In the genomic region with DNA sequence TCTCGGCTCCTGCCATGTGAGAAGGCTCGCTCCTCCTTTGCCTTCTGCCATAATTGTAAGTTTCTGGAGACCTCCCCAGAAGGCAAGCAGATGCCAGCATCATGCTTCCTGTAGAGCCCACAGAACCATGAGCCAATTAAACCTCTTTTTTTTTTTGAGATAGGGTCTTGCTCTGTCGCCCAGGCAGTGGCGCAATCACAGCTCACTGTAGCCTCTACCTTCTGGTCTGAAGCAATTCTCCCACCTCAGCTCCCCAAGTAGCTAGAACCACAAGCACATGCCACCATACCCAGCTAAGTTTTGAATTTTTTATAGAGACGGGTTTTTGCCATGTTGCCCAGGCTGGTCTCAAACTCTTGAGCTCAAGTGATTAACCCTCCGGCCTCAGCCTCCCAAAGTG, we compare ENCODE assay signal across 26 cellular contexts. TPM values are rescaled to one million over a fixed set of nuclear protein-coding genes. Genes with fewer than 3 reads are reported as not detected.
DNase-seq lines count a peak whose midpoint lies in the region; ATAC-seq, FAIRE-seq and TF ChIP-seq lines count a peak whose summit lies in the region.
"Had no signal": no experiment of that assay in that cellular context is flagged by ENCODE, and none has a peak within 500 bp of the region (broad histone marks: within the 10 kb centered on the region; RNA-seq: fewer than 3 reads in every experiment).

No MANE protein-coding gene starts in this region.

- 40% methylated on average over 6 of the region's 6 CpGs for WGBS in HepG2 (ENCODE audit: low lambda C conversion rate)
- 63% methylated on average over 3 of the region's 6 CpGs for WGBS in right lobe of liver (ENCODE audit: insufficient coverage, low coverage, low lambda C conversion rate, missing lambda C conversion rate)
- 86 to 91% methylated on average over 5 to 6 of the region's 6 CpGs for WGBS in endodermal cell (ENCODE audit: insufficient coverage in 1 of 2, insufficient read length in 1 of 2), 2 experiments

- no peaks in the 10 kb centered on the region for H3K79me2 ChIP-seq in HepG2 (ENCODE audit: insufficient read depth, low read length)

- H3K4me3 ChIP-seq in HepG2 (replicated peaks in 1 of 3; ENCODE audit: insufficient read depth in 1 of 3, low read depth in 2 of 3, low read length in 3 of 3) = no peak overlapping the region
- no peak overlapping the region for H3K4me3 ChIP-seq in right lobe of liver
- no peak overlapping the region for H3K4me3 ChIP-seq in endodermal cell (ENCODE audit: low read length)
- H3K4me3 ChIP-seq in H7 (ENCODE audit: insufficient read depth, low read depth, low read length) = no peak overlapping the region
- H3K4me3 ChIP-seq: A549, GM12878 had no signal

- no peak overlapping the region for H3K4me3 Mint-ChIP-seq in endodermal cell
- H3K4me3 Mint-ChIP-seq: B cell; CD4-positive, alpha-beta T cell; CD8-positive, alpha-beta T cell had no signal

- no peak for FAIRE-seq in HepG2 (lab: Jason Lieb, UNC)
- FAIRE-seq: A549, D721Med, GM12878, GM12892, GM18507, GM19239 had no signal

- H3K4me1 ChIP-seq in HepG2 (ENCODE audit: insufficient read depth, low read length) = no peaks in the 10 kb centered on the region
- H3K4me1 ChIP-seq in right lobe of liver = no peaks in the 10 kb centered on the region
- no peaks in the 10 kb centered on the region for H3K4me1 ChIP-seq in endodermal cell (ENCODE audit: control insufficient read depth, insufficient read depth, low read length)
- H3K4me1 ChIP-seq: A549, Caco-2 had no signal

- H3K9me3 Mint-ChIP-seq in endodermal cell = no peaks in the 10 kb centered on the region
- H3K9me3 Mint-ChIP-seq: CD4-positive, alpha-beta T cell; CD8-positive, alpha-beta T cell had no signal

- H3K4me2 ChIP-seq in HepG2 (ENCODE audit: low read depth, low read length) = no peak overlapping the region
- H3K4me2 ChIP-seq: A549 had no signal

- H3K27ac ChIP-seq in HepG2 (ENCODE audit: extremely low read length, insufficient read depth, low read length) = no peak overlapping the region
- no peak overlapping the region for H3K27ac ChIP-seq in right lobe of liver
- H3K27ac ChIP-seq in endodermal cell (ENCODE audit: low read depth, low read length) = no peak overlapping the region
- H3K27ac ChIP-seq: 22Rv1, A549, C4-2B had no signal

- H3K9ac ChIP-seq in HepG2 (ENCODE audit: insufficient read depth, low read depth, low read length) = no peak overlapping the region
- H3K9ac ChIP-seq in endodermal cell (ENCODE audit: extremely low read depth, low read length, poor library complexity, severe bottlenecking) = no peak overlapping the region

- TF ChIP-seq POLR2A in HepG2 (IDR thresholded peaks at IDR 0.05; ENCODE audit: insufficient read depth in 1 of 2, low read depth in 2 of 2, low read length in 2 of 2) = no peak
- no peak for TF ChIP-seq POLR2A in right lobe of liver (IDR thresholded peaks at IDR 0.05)

- H3K27me3 ChIP-seq in HepG2 (ENCODE audit: control insufficient read depth in 1 of 2, insufficient read depth in 2 of 2, low read length in 2 of 2) (peaks cover 2 to 44% of the 10 kb centered on the region in 2 experiments; a peak in 4 of 5 replicates), right lobe of liver (no peaks in the 10 kb centered on the region), endodermal cell (ENCODE audit: control insufficient read depth, insufficient read depth, low read length, poor library complexity, severe bottlenecking) (peaks cover 6% of the 10 kb centered on the region), H7 (ENCODE audit: control insufficient read depth, insufficient read depth, low read length) (peaks cover 3% of the 10 kb centered on the region)

- in situ Hi-C loops in HepG2 (cut with HindIII; ENCODE audit: extremely low pct_ligation_motif_present, low pct_unique_long_range_greater_than_20kb) = no loop called here

- no peak for TF ChIP-seq EP300 in HepG2 (IDR thresholded peaks at IDR 0.05; ENCODE audit: low read depth in 2 of 2, low read length in 2 of 2)
- no peak for TF ChIP-seq EP300 in HepG2 (CRISPR knock-in tag; IDR thresholded peaks at IDR 0.05; ENCODE audit: borderline replicate concordance)

- no peaks in the 10 kb centered on the region for H4K20me1 ChIP-seq in HepG2 (ENCODE audit: insufficient read depth, low read length)

- BruUV-seq in HepG2 (replicated peaks; lab: Mats Ljungman, UMichigan) = no TSS peak

- peaks cover 25% of the 10 kb centered on the region for H3K27me3 Mint-ChIP-seq in endodermal cell (ENCODE audit: insufficient read depth)

- no peaks in the 10 kb centered on the region for H3K9me3 ChIP-seq in HepG2 (ENCODE audit: low read length)
- no peaks in the 10 kb centered on the region for H3K9me3 ChIP-seq in right lobe of liver
- H3K9me3 ChIP-seq in endodermal cell (ENCODE audit: control insufficient read depth, low read length) = no peaks in the 10 kb centered on the region
- H3K9me3 ChIP-seq: A549, Caco-2 had no signal

- no peak overlapping the region for H3K27ac Mint-ChIP-seq in endodermal cell
- H3K27ac Mint-ChIP-seq: B cell; CD4-positive, alpha-beta T cell; CD8-positive, alpha-beta T cell had no signal

- H2AFZ ChIP-seq in HepG2 (ENCODE audit: low read length) = no peak overlapping the region

- no peaks in the 10 kb centered on the region for H3K36me3 Mint-ChIP-seq in endodermal cell (ENCODE audit: low read depth)
- H3K36me3 Mint-ChIP-seq: CD8-positive, alpha-beta T cell had no signal

- TF ChIP-seq RAD21 in HepG2 (CRISPR knock-in tag; IDR thresholded peaks at IDR 0.05) = no peak

- ATAC-seq in HepG2 (no peak), right lobe of liver (no peak), GM18867 (IDR thresholded peaks at IDR 0.05; ENCODE audit: unreplicated experiment) (no peak), GM19452 (IDR thresholded peaks at IDR 0.05; ENCODE audit: unreplicated experiment) (no peak)
- ATAC-seq: A549; CD8-positive, alpha-beta T cell; GM12878 had no signal

- intact Hi-C loops in HepG2 (cut with micrococcal nuclease; ENCODE audit: unreplicated experiment) = no loop called here
- intact Hi-C loops in right lobe of liver (cut with DNase I) = no loop called here

- H3K4me1 Mint-ChIP-seq in endodermal cell = peaks cover 12% of the 10 kb centered on the region

- POLR2A ChIA-PET in HepG2 (lab: Yijun Ruan, JAX) = interaction anchor here (3.4 kb wide), 1 partner anchor 12 kb away, joined by 16 read pairs; no protein-coding TSS in a partner anchor

- no peak for TF ChIP-seq CTCF in HepG2 (CRISPR knock-in tag; IDR thresholded peaks at IDR 0.05)
- TF ChIP-seq CTCF in right lobe of liver (IDR thresholded peaks at IDR 0.05) = no peak
- TF ChIP-seq CTCF in endodermal cell (conservative IDR thresholded peaks at IDR 0.05) = no peak

- no peaks in the 10 kb centered on the region for H3K36me3 ChIP-seq in HepG2 (replicated peaks in 1 of 2; ENCODE audit: control insufficient read depth in 1 of 2, insufficient read depth in 2 of 2, low read length in 2 of 2)
- H3K36me3 ChIP-seq in right lobe of liver = no peaks in the 10 kb centered on the region
- H3K36me3 ChIP-seq in endodermal cell (ENCODE audit: control insufficient read depth, insufficient read depth, low read length) = no peaks in the 10 kb centered on the region
- H3K36me3 ChIP-seq in H7 (replicated peaks; ENCODE audit: control insufficient read depth, insufficient read depth, low read length) = no peaks in the 10 kb centered on the region

- CTCF ChIA-PET in HepG2 (lab: Yijun Ruan, JAX; ENCODE audit: low intra/inter-chr PET ratio, low total read pairs) = no interaction called here

- DNase-seq in HepG2 (ENCODE audit: low spot score) (no peak), right lobe of liver (no peak), endodermal cell (peak; percentile 9), mesenteric fat pad (ENCODE audit: low spot score) (peak; percentile 65), H7 (no peak)
- DNase-seq: AML-193; Caco-2; Calu3; CD4-positive, alpha-beta T cell; CD8-positive, alpha-beta T cell; DMS79; DND-41; EL; GDM1 had no signal

RNA-seq across cellular contexts. Expression of a gene that starts 28.6 kb away (rescaled TPM):
- 19.8 and 23.9 TPM in 2 replicates for total RNA-seq in HepG2 (2016; rRNA removed; fragmentation: Illumina TruSeq; extraction: Trizol)
- 10.0 and 10.7 TPM in 2 replicates for total RNA-seq in HepG2 (2016; cell fraction: cytosol; rRNA removed; fragmentation: Illumina TruSeq; extraction: Trizol; ENCODE audit: low read depth)
- total RNA-seq in HepG2 (2016; cell fraction: insoluble cytoplasmic fraction; rRNA removed; fragmentation: Illumina TruSeq; extraction: Trizol) = 18.4 and 25.4 TPM in 2 replicates
- total RNA-seq in HepG2 (2016; cell fraction: membrane; rRNA removed; fragmentation: Illumina TruSeq; extraction: Trizol) = 17.3 and 21.2 TPM in 2 replicates
- 12.2 and 16.1 TPM in 2 replicates for total RNA-seq in HepG2 (2016; cell fraction: nucleus; rRNA removed; fragmentation: Illumina TruSeq; extraction: Trizol)
- 33.6 and 42.9 TPM in 2 replicates for polyA plus RNA-seq in HepG2 (2011; rRNA removed)
- 23.2 and 29.0 TPM in 2 replicates for polyA plus RNA-seq in HepG2 (2011; cell fraction: cytosol; rRNA removed)
- polyA plus RNA-seq in HepG2 (2011; cell fraction: nucleus; rRNA removed) = 93.0 and 104 TPM in 2 replicates
- polyA plus RNA-seq in HepG2 (2012) = 32.2 and 34.6 TPM in 2 replicates
- polyA plus RNA-seq in HepG2 (2016; cell fraction: cytosol; fragmentation: Illumina TruSeq; extraction: Trizol; ENCODE audit: low read depth) = 14.4 and 19.7 TPM in 2 replicates
- 31.5 and 40.1 TPM in 2 replicates for polyA plus RNA-seq in HepG2 (2016; cell fraction: insoluble cytoplasmic fraction; fragmentation: Illumina TruSeq; extraction: Trizol; ENCODE audit: low read depth)
- 23.8 and 28.0 TPM in 2 replicates for polyA plus RNA-seq in HepG2 (2016; cell fraction: membrane; fragmentation: Illumina TruSeq; extraction: Trizol; ENCODE audit: low read depth)
- polyA plus RNA-seq in HepG2 (2016; cell fraction: nucleus; fragmentation: Illumina TruSeq; extraction: Trizol; ENCODE audit: insufficient read depth, low read depth) = 56.0 and 58.2 TPM in 2 replicates
- polyA minus RNA-seq in HepG2 (2011; rRNA and poly(A)+ RNA removed; ENCODE audit: low replicate concordance) = 22.4 and 30.2 TPM in 2 replicates
- 10.9 and 13.5 TPM in 2 replicates for polyA minus RNA-seq in HepG2 (2011; cell fraction: cytosol; rRNA and poly(A)+ RNA removed)
- 8.4 and 9.9 TPM in 2 replicates for polyA minus RNA-seq in HepG2 (2011; cell fraction: nucleus; rRNA and poly(A)+ RNA removed)
- 10 to 100 TPM in 4 of 6 experiments, 1 to 10 TPM in 2; 7.5 to 21.3 (median 19.7) TPM for total RNA-seq in right lobe of liver
- total RNA-seq in endodermal cell = 10 to 100 TPM; 31.0 to 31.8 TPM
- 65.4 TPM for polyA plus RNA-seq in endodermal cell (2013, experiment 1 of 2)
- 55.9 TPM for polyA plus RNA-seq in endodermal cell (2013, experiment 2 of 2)
- 32.6 TPM for total RNA-seq in mesenteric fat pad
- total RNA-seq in H7 (2014; rRNA removed; shearing (Covaris generic)) = 18.5 and 19.7 TPM in 2 replicates

RNA-seq across cellular contexts. Expression of a gene that starts 32.4 kb away (rescaled TPM):
- total RNA-seq in HepG2 (2016; rRNA removed; fragmentation: Illumina TruSeq; extraction: Trizol) = 12.6 and 13.5 TPM in 2 replicates
- 2.7 and 4.8 TPM in 2 replicates for total RNA-seq in HepG2 (2016; cell fraction: cytosol; rRNA removed; fragmentation: Illumina TruSeq; extraction: Trizol; ENCODE audit: low read depth)
- total RNA-seq in HepG2 (2016; cell fraction: insoluble cytoplasmic fraction; rRNA removed; fragmentation: Illumina TruSeq; extraction: Trizol) = 13.4 and 15.0 TPM in 2 replicates
- 5.0 TPM in 2 replicates for total RNA-seq in HepG2 (2016; cell fraction: membrane; rRNA removed; fragmentation: Illumina TruSeq; extraction: Trizol)
- 6.0 and 8.0 TPM in 2 replicates for total RNA-seq in HepG2 (2016; cell fraction: nucleus; rRNA removed; fragmentation: Illumina TruSeq; extraction: Trizol)
- polyA plus RNA-seq in HepG2 (2011; rRNA removed) = 20.1 and 21.6 TPM in 2 replicates
- polyA plus RNA-seq in HepG2 (2011; cell fraction: cytosol; rRNA removed) = 25.2 and 35.5 TPM in 2 replicates
- polyA plus RNA-seq in HepG2 (2011; cell fraction: nucleus; rRNA removed) = 57.9 and 67.9 TPM in 2 replicates
- polyA plus RNA-seq in HepG2 (2012) = 10.8 and 13.9 TPM in 2 replicates
- polyA plus RNA-seq in HepG2 (2016; cell fraction: cytosol; fragmentation: Illumina TruSeq; extraction: Trizol; ENCODE audit: low read depth) = 3.8 and 4.0 TPM in 2 replicates
- polyA plus RNA-seq in HepG2 (2016; cell fraction: insoluble cytoplasmic fraction; fragmentation: Illumina TruSeq; extraction: Trizol; ENCODE audit: low read depth) = 14.2 and 14.6 TPM in 2 replicates
- polyA plus RNA-seq in HepG2 (2016; cell fraction: membrane; fragmentation: Illumina TruSeq; extraction: Trizol; ENCODE audit: low read depth) = 4.5 and 4.8 TPM in 2 replicates
- 12.8 and 15.0 TPM in 2 replicates for polyA plus RNA-seq in HepG2 (2016; cell fraction: nucleus; fragmentation: Illumina TruSeq; extraction: Trizol; ENCODE audit: insufficient read depth, low read depth)
- polyA minus RNA-seq in HepG2 (2011; rRNA and poly(A)+ RNA removed; ENCODE audit: low replicate concordance) = 12.8 and 27.4 TPM in 2 replicates
- 4.9 and 5.1 TPM in 2 replicates for polyA minus RNA-seq in HepG2 (2011; cell fraction: cytosol; rRNA and poly(A)+ RNA removed)
- polyA minus RNA-seq in HepG2 (2011; cell fraction: nucleus; rRNA and poly(A)+ RNA removed) = 4.2 and 5.5 TPM in 2 replicates
- 10 to 100 TPM; 14.3 to 39.8 (median 33.8) TPM for total RNA-seq in right lobe of liver
- 1 to 10 TPM; 5.7 to 6.8 TPM for total RNA-seq in endodermal cell
- polyA plus RNA-seq in endodermal cell (2013, experiment 1 of 2) = 13.2 TPM
- 12.2 TPM for polyA plus RNA-seq in endodermal cell (2013, experiment 2 of 2)
- 5.3 TPM for total RNA-seq in mesenteric fat pad
- 14.7 and 16.0 TPM in 2 replicates for total RNA-seq in H7 (2014; rRNA removed; shearing (Covaris generic))
- total RNA-seq: A172 had no signal

RNA-seq across cellular contexts. Expression of a gene that starts 34.8 kb away (rescaled TPM):
- total RNA-seq in HepG2 (2016; rRNA removed; fragmentation: Illumina TruSeq; extraction: Trizol) (40.2 and 48.9 TPM in 2 replicates), right lobe of liver (10 to 100 TPM; 16.4 to 35.1 (median 27.5) TPM), endodermal cell (10 to 100 TPM; 51.4 to 63.9 TPM), mesenteric fat pad (39.8 TPM)
- 11.2 and 14.6 TPM in 2 replicates for total RNA-seq in HepG2 (2016; cell fraction: cytosol; rRNA removed; fragmentation: Illumina TruSeq; extraction: Trizol; ENCODE audit: low read depth)
- 39.4 and 49.1 TPM in 2 replicates for total RNA-seq in HepG2 (2016; cell fraction: insoluble cytoplasmic fraction; rRNA removed; fragmentation: Illumina TruSeq; extraction: Trizol)
- total RNA-seq in HepG2 (2016; cell fraction: membrane; rRNA removed; fragmentation: Illumina TruSeq; extraction: Trizol) = 14.0 and 14.2 TPM in 2 replicates
- total RNA-seq in HepG2 (2016; cell fraction: nucleus; rRNA removed; fragmentation: Illumina TruSeq; extraction: Trizol) = 68.2 and 68.8 TPM in 2 replicates
- polyA plus RNA-seq in HepG2 (2011; rRNA removed) = 85.5 and 87.0 TPM in 2 replicates
- polyA plus RNA-seq in HepG2 (2011; cell fraction: cytosol; rRNA removed) = 33.2 and 41.8 TPM in 2 replicates
- 321 and 354 TPM in 2 replicates for polyA plus RNA-seq in HepG2 (2011; cell fraction: nucleus; rRNA removed)
- polyA plus RNA-seq in HepG2 (2012) = 31.6 and 39.3 TPM in 2 replicates
- 3.3 and 4.1 TPM in 2 replicates for polyA plus RNA-seq in HepG2 (2016; cell fraction: cytosol; fragmentation: Illumina TruSeq; extraction: Trizol; ENCODE audit: low read depth)
- 37.1 and 40.7 TPM in 2 replicates for polyA plus RNA-seq in HepG2 (2016; cell fraction: insoluble cytoplasmic fraction; fragmentation: Illumina TruSeq; extraction: Trizol; ENCODE audit: low read depth)
- polyA plus RNA-seq in HepG2 (2016; cell fraction: membrane; fragmentation: Illumina TruSeq; extraction: Trizol; ENCODE audit: low read depth) = 6.8 and 9.6 TPM in 2 replicates
- 97.7 and 115 TPM in 2 replicates for polyA plus RNA-seq in HepG2 (2016; cell fraction: nucleus; fragmentation: Illumina TruSeq; extraction: Trizol; ENCODE audit: insufficient read depth, low read depth)
- polyA minus RNA-seq in HepG2 (2011; rRNA and poly(A)+ RNA removed; ENCODE audit: low replicate concordance) = 174 and 183 TPM in 2 replicates
- polyA minus RNA-seq in HepG2 (2011; cell fraction: cytosol; rRNA and poly(A)+ RNA removed) = 19.5 and 26.3 TPM in 2 replicates
- polyA minus RNA-seq in HepG2 (2011; cell fraction: nucleus; rRNA and poly(A)+ RNA removed) = 155 and 193 TPM in 2 replicates
- polyA plus RNA-seq in endodermal cell (2013, experiment 1 of 2) = 63.6 TPM
- polyA plus RNA-seq in endodermal cell (2013, experiment 2 of 2) = 53.0 TPM
- 54.1 and 57.8 TPM in 2 replicates for total RNA-seq in H7 (2014; rRNA removed; shearing (Covaris generic))

RNA-seq across cellular contexts. Expression of a gene that starts 35.0 kb away (rescaled TPM):
- total RNA-seq in HepG2 (2016; rRNA removed; fragmentation: Illumina TruSeq; extraction: Trizol) (3,896 and 4,448 TPM in 2 replicates), right lobe of liver (100 to 1,000 TPM; 504 to 932 (median 612) TPM), endodermal cell (1,000 to 10,000 TPM; 2,541 to 3,009 TPM), mesenteric fat pad (1,776 TPM)
- 6,850 and 8,085 TPM in 2 replicates for total RNA-seq in HepG2 (2016; cell fraction: cytosol; rRNA removed; fragmentation: Illumina TruSeq; extraction: Trizol; ENCODE audit: low read depth)
- total RNA-seq in HepG2 (2016; cell fraction: insoluble cytoplasmic fraction; rRNA removed; fragmentation: Illumina TruSeq; extraction: Trizol) = 4,025 and 4,526 TPM in 2 replicates
- total RNA-seq in HepG2 (2016; cell fraction: membrane; rRNA removed; fragmentation: Illumina TruSeq; extraction: Trizol) = 9,877 and 10,431 TPM in 2 replicates
- total RNA-seq in HepG2 (2016; cell fraction: nucleus; rRNA removed; fragmentation: Illumina TruSeq; extraction: Trizol) = 1,435 and 1,506 TPM in 2 replicates
- polyA plus RNA-seq in HepG2 (2011; rRNA removed) = 5,415 and 5,806 TPM in 2 replicates
- 7,892 and 7,910 TPM in 2 replicates for polyA plus RNA-seq in HepG2 (2011; cell fraction: cytosol; rRNA removed)
- 1,928 and 2,149 TPM in 2 replicates for polyA plus RNA-seq in HepG2 (2011; cell fraction: nucleus; rRNA removed)
- 4,895 and 7,078 TPM in 2 replicates for polyA plus RNA-seq in HepG2 (2012)
- 7,234 and 7,986 TPM in 2 replicates for polyA plus RNA-seq in HepG2 (2016; cell fraction: cytosol; fragmentation: Illumina TruSeq; extraction: Trizol; ENCODE audit: low read depth)
- 4,048 and 4,456 TPM in 2 replicates for polyA plus RNA-seq in HepG2 (2016; cell fraction: insoluble cytoplasmic fraction; fragmentation: Illumina TruSeq; extraction: Trizol; ENCODE audit: low read depth)
- 9,329 and 9,343 TPM in 2 replicates for polyA plus RNA-seq in HepG2 (2016; cell fraction: membrane; fragmentation: Illumina TruSeq; extraction: Trizol; ENCODE audit: low read depth)
- 2,456 and 2,595 TPM in 2 replicates for polyA plus RNA-seq in HepG2 (2016; cell fraction: nucleus; fragmentation: Illumina TruSeq; extraction: Trizol; ENCODE audit: insufficient read depth, low read depth)
- polyA minus RNA-seq in HepG2 (2011; rRNA and poly(A)+ RNA removed; ENCODE audit: low replicate concordance) = 1,646 and 2,177 TPM in 2 replicates
- polyA minus RNA-seq in HepG2 (2011; cell fraction: cytosol; rRNA and poly(A)+ RNA removed) = 879 and 1,018 TPM in 2 replicates
- polyA minus RNA-seq in HepG2 (2011; cell fraction: nucleus; rRNA and poly(A)+ RNA removed) = 337 and 498 TPM in 2 replicates
- 3,245 TPM for polyA plus RNA-seq in endodermal cell (2013, experiment 1 of 2)
- polyA plus RNA-seq in endodermal cell (2013, experiment 2 of 2) = 3,023 TPM
- 3,561 and 4,135 TPM in 2 replicates for total RNA-seq in H7 (2014; rRNA removed; shearing (Covaris generic))

RNA-seq across cellular contexts. Expression of a gene that starts 36.2 kb away (rescaled TPM):
- total RNA-seq in HepG2 (2016; rRNA removed; fragmentation: Illumina TruSeq; extraction: Trizol) (127 and 229 TPM in 2 replicates), right lobe of liver (10 to 100 TPM; 33.5 to 61.4 (median 50.1) TPM), endodermal cell (100 to 1,000 TPM; 123 to 163 TPM), mesenteric fat pad (109 TPM)
- 25.4 and 28.2 TPM in 2 replicates for total RNA-seq in HepG2 (2016; cell fraction: cytosol; rRNA removed; fragmentation: Illumina TruSeq; extraction: Trizol; ENCODE audit: low read depth)
- total RNA-seq in HepG2 (2016; cell fraction: insoluble cytoplasmic fraction; rRNA removed; fragmentation: Illumina TruSeq; extraction: Trizol) = 117 and 245 TPM in 2 replicates
- 69.2 and 73.5 TPM in 2 replicates for total RNA-seq in HepG2 (2016; cell fraction: membrane; rRNA removed; fragmentation: Illumina TruSeq; extraction: Trizol)
- 168 and 183 TPM in 2 replicates for total RNA-seq in HepG2 (2016; cell fraction: nucleus; rRNA removed; fragmentation: Illumina TruSeq; extraction: Trizol)
- 142 and 181 TPM in 2 replicates for polyA plus RNA-seq in HepG2 (2011; rRNA removed)
- 156 and 173 TPM in 2 replicates for polyA plus RNA-seq in HepG2 (2011; cell fraction: cytosol; rRNA removed)
- polyA plus RNA-seq in HepG2 (2011; cell fraction: nucleus; rRNA removed) = 155 and 160 TPM in 2 replicates
- 179 and 194 TPM in 2 replicates for polyA plus RNA-seq in HepG2 (2012)
- 25.6 and 28.5 TPM in 2 replicates for polyA plus RNA-seq in HepG2 (2016; cell fraction: cytosol; fragmentation: Illumina TruSeq; extraction: Trizol; ENCODE audit: low read depth)
- 134 and 143 TPM in 2 replicates for polyA plus RNA-seq in HepG2 (2016; cell fraction: insoluble cytoplasmic fraction; fragmentation: Illumina TruSeq; extraction: Trizol; ENCODE audit: low read depth)
- 52.6 and 58.2 TPM in 2 replicates for polyA plus RNA-seq in HepG2 (2016; cell fraction: membrane; fragmentation: Illumina TruSeq; extraction: Trizol; ENCODE audit: low read depth)
- polyA plus RNA-seq in HepG2 (2016; cell fraction: nucleus; fragmentation: Illumina TruSeq; extraction: Trizol; ENCODE audit: insufficient read depth, low read depth) = 338 and 345 TPM in 2 replicates
- 85.7 and 161 TPM in 2 replicates for polyA minus RNA-seq in HepG2 (2011; rRNA and poly(A)+ RNA removed; ENCODE audit: low replicate concordance)
- 54.5 and 56.6 TPM in 2 replicates for polyA minus RNA-seq in HepG2 (2011; cell fraction: cytosol; rRNA and poly(A)+ RNA removed)
- polyA minus RNA-seq in HepG2 (2011; cell fraction: nucleus; rRNA and poly(A)+ RNA removed) = 68.1 and 69.5 TPM in 2 replicates
- polyA plus RNA-seq in endodermal cell (2013, experiment 1 of 2) = 107 TPM
- polyA plus RNA-seq in endodermal cell (2013, experiment 2 of 2) = 105 TPM
- total RNA-seq in H7 (2014; rRNA removed; shearing (Covaris generic)) = 96.3 and 115 TPM in 2 replicates

Comparison
In these comparisons a context has a peak if more than half of its experiments do, and no peak if none do; other contexts are left out.
1. DNase-seq: peak in endodermal cell (single experiment) and mesenteric fat pad (single experiment); none in HepG2 (single experiment), right lobe of liver (0 of 3) and H7 (single experiment).